ENCODE assay signal across 8 cellular contexts in the genomic region with DNA sequence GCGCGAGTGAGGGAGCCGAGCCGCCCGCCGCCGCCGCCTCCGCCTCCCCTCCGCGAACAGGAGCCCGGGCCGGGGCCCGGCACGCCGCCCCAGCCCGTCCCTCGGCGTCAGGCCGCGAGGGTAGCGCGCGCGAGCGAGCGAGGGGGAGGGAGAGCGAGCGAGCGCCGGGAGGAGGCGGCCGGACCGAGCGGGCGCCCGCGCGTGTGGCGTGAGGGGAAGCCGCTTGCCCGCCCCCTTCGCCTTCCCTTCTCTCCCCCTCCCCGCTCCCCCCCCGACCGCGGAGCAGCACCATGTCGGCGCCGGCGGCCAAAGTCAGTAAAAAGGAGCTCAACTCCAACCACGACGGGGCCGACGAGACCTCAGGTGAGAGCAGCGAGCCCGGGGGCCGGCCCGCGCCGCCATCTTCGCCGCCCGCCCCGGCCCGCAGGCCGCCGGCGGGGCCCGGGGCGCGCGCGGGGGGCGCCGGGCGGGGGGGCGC. TPM values are rescaled to one million over a fixed set of nuclear protein-coding genes. Genes with fewer than 3 reads are reported as not detected.
DNase-seq lines count a peak whose midpoint lies in the region; ATAC-seq and TF ChIP-seq lines count a peak whose summit lies in the region.

No MANE protein-coding gene starts in this region.

- H3K9me2 ChIP-seq in Karpas-422 (replicated peaks; ENCODE audit: insufficient read depth, low read length): no peaks in the 10 kb centered on the region

- H3K9me3 ChIP-seq in BLaER1 (no peaks in the 10 kb centered on the region), Karpas-422 (ENCODE audit: low read length) (no peaks in the 10 kb centered on the region), heart left ventricle (no peaks in the 10 kb centered on the region)

- 0 to 1% (median 0%) methylated on average over 30 to 76 of the region's 78 CpGs; no CpG with 5 or more reads in 1 of the 4 donors for whole genome bisulfite sequencing in heart left ventricle, 4 donors

- no peaks in the 10 kb centered on the region for H3K27me3 Mint-ChIP-seq in activated T-helper 1 cell treated with anti-CD3 and anti-CD28 coated beads, Interleukin-12 subunit alpha, Interleukin-12 subunit beta, Interleukin-2, Interleukin-4 antibody, amounts not matched to agents 30 ng/mL and 10 ng/mL and 1 ng/mL, durations not matched to agents 14 hours and 24 hours and 36 hours (ENCODE audit: insufficient read depth)
- no peaks in the 10 kb centered on the region for H3K27me3 Mint-ChIP-seq in progenitor cell of endocrine pancreas

- peak overlapping the region; percentile 9 for H3K4me3 Mint-ChIP-seq in activated T-helper 1 cell treated with anti-CD3 and anti-CD28 coated beads, Interleukin-12 subunit alpha, Interleukin-12 subunit beta, Interleukin-2, Interleukin-4 antibody, amounts not matched to agents 30 ng/mL and 10 ng/mL and 1 ng/mL, durations not matched to agents 14 hours and 24 hours and 36 hours
- peak overlapping the region; percentile 60 for H3K4me3 Mint-ChIP-seq in progenitor cell of endocrine pancreas (ENCODE audit: low read depth)

- no peaks in the 10 kb centered on the region for H3K9me3 Mint-ChIP-seq in activated T-helper 1 cell treated with anti-CD3 and anti-CD28 coated beads, Interleukin-12 subunit alpha, Interleukin-12 subunit beta, Interleukin-2, Interleukin-4 antibody, amounts not matched to agents 30 ng/mL and 10 ng/mL and 1 ng/mL, durations not matched to agents 14 hours and 24 hours and 36 hours
- H3K9me3 Mint-ChIP-seq in progenitor cell of endocrine pancreas (ENCODE audit: low read depth): no peaks in the 10 kb centered on the region

- peaks cover 65% of the 10 kb centered on the region for H3K4me1 Mint-ChIP-seq in activated T-helper 1 cell treated with anti-CD3 and anti-CD28 coated beads, Interleukin-12 subunit alpha, Interleukin-12 subunit beta, Interleukin-2, Interleukin-4 antibody, amounts not matched to agents 30 ng/mL and 10 ng/mL and 1 ng/mL, durations not matched to agents 14 hours and 24 hours and 36 hours (ENCODE audit: low read depth)
- H3K4me1 Mint-ChIP-seq in progenitor cell of endocrine pancreas (ENCODE audit: low read depth): peaks cover 37% of the 10 kb centered on the region

- no peak overlapping the region for H3K4me2 ChIP-seq in BLaER1
- peak overlapping the region; percentile 49 for H3K4me2 ChIP-seq in Karpas-422 (ENCODE audit: low read depth, low read length, poor library complexity, severe bottlenecking)

- H3K27me3 ChIP-seq in BLaER1 (no peaks in the 10 kb centered on the region), Karpas-422 (ENCODE audit: low read length) (no peaks in the 10 kb centered on the region), heart left ventricle (no peaks in the 10 kb centered on the region)

- H3K27ac ChIP-seq in BLaER1 (peak overlapping the region; percentile 99), Karpas-422 (ENCODE audit: low read length) (peak overlapping the region; percentile 64), heart left ventricle (peak overlapping the region; percentile 89 to 99 (median 96))

- H3K4me1 ChIP-seq in BLaER1 (peaks cover 74% of the 10 kb centered on the region), Karpas-422 (ENCODE audit: low read length) (peaks cover 55% of the 10 kb centered on the region), heart left ventricle (peaks cover 5 to 51% (median 27%) of the 10 kb centered on the region in 12 donors)

- CTCF ChIA-PET in GM10248 (lab: Yijun Ruan, JAX): interaction anchor here (0.7 kb wide), 1 partner anchor 13 kb away, joined by 4 read pairs; the partner anchor contains the start of gene PKN3

- intact Hi-C loops in activated T-helper 1 cell treated with anti-CD3 and anti-CD28 coated beads, Interleukin-12 subunit alpha, Interleukin-12 subunit beta, Interleukin-2, Interleukin-4 antibody, amounts not matched to agents 30 ng/mL and 10 ng/mL and 1 ng/mL, durations not matched to agents 14 hours and 24 hours and 36 hours (cut with micrococcal nuclease): loop anchor here (1.0 to 5.0 kb wide), 4 partner anchors 33 to 393 kb away; partner anchors contain the start of genes DOLPP1, DYNC2I2, ENDOG and SH3GLB2
- intact Hi-C loops in heart left ventricle (cut with DNase I): loop anchor here in 5 of 10 donors (2.0 to 10.0 kb wide), 3 partner anchors 33 to 55 kb away; partner anchors contain the start of gene DYNC2I2 (in 2 of the 5)

- no peak for DNase-seq in Karpas-422
- DNase-seq in activated T-helper 1 cell treated with anti-CD3 and anti-CD28 coated beads, Interleukin-12 subunit alpha, Interleukin-12 subunit beta, Interleukin-2, Interleukin-4 antibody, amounts not matched to agents 30 ng/mL and 10 ng/mL and 1 ng/mL, durations not matched to agents 14 hours and 24 hours and 36 hours (ENCODE audit: low spot score): no peak
- peak; percentile 66 to 83 (median 70) for DNase-seq in heart left ventricle
- no peak for DNase-seq in progenitor cell of endocrine pancreas (ENCODE audit: low spot score, unreplicated experiment)
- no peak for DNase-seq in glomerular visceral epithelial cell (ENCODE audit: extremely low spot score)
- DNase-seq in GM10248 (ENCODE audit: extremely low spot score): no peak

- H3K36me3 ChIP-seq in BLaER1 (peaks cover 34% of the 10 kb centered on the region), Karpas-422 (ENCODE audit: insufficient read depth, low read length) (peaks cover 47% of the 10 kb centered on the region), heart left ventricle (peaks cover 2 to 39% (median 33%) of the 10 kb centered on the region in 9 donors)

- ATAC-seq in GM21423 (IDR thresholded peaks at IDR 0.05; ENCODE audit: unreplicated experiment): peak; percentile 1
- ATAC-seq in heart left ventricle: peak in 3 of 4 donors; percentile 2 to 47 (median 32)

- H3K4me3 ChIP-seq in BLaER1 (peak overlapping the region; percentile 89), Karpas-422 (ENCODE audit: low read length) (peak overlapping the region; percentile 70), heart left ventricle (peak overlapping the region; percentile 68 to 96 (median 76))

- POLR2A ChIA-PET in GM10248 (lab: Yijun Ruan, JAX): interaction anchor here (0.5 to 0.6 kb wide), 2 partner anchors 130 to 185 kb away, joined by 3 to 9 read pairs; no protein-coding TSS in a partner anchor

- TF ChIP-seq POLR2A in heart left ventricle (IDR thresholded peaks at IDR 0.05): no peak

- H3K36me3 Mint-ChIP-seq in activated T-helper 1 cell treated with anti-CD3 and anti-CD28 coated beads, Interleukin-12 subunit alpha, Interleukin-12 subunit beta, Interleukin-2, Interleukin-4 antibody, amounts not matched to agents 30 ng/mL and 10 ng/mL and 1 ng/mL, durations not matched to agents 14 hours and 24 hours and 36 hours (ENCODE audit: low read depth): peaks cover 33% of the 10 kb centered on the region
- H3K36me3 Mint-ChIP-seq in progenitor cell of endocrine pancreas (ENCODE audit: insufficient read depth): peaks cover 22% of the 10 kb centered on the region

- H4K20me1 ChIP-seq in BLaER1 (peaks cover 45% of the 10 kb centered on the region), Karpas-422 (ENCODE audit: insufficient read depth, low read depth, low read length) (peaks cover 41% of the 10 kb centered on the region)

- H3K9ac ChIP-seq in BLaER1: peak overlapping the region; percentile 97
- peak overlapping the region; percentile 85 for H3K9ac ChIP-seq in Karpas-422 (ENCODE audit: low read length)

- TF ChIP-seq CTCF in heart left ventricle (IDR thresholded peaks at IDR 0.05) (no peak), progenitor cell of endocrine pancreas (IDR thresholded peaks at IDR 0.05; ENCODE audit: unreplicated experiment) (no peak), GM10248 (IDR thresholded peaks at IDR 0.05; ENCODE audit: control extremely low read depth, extremely low read depth, low read depth, missing control alignments) (no peak)

- H3K79me2 ChIP-seq in Karpas-422 (ENCODE audit: low read length): peaks cover 67% of the 10 kb centered on the region

- H3K27ac Mint-ChIP-seq in activated T-helper 1 cell treated with anti-CD3 and anti-CD28 coated beads, Interleukin-12 subunit alpha, Interleukin-12 subunit beta, Interleukin-2, Interleukin-4 antibody, amounts not matched to agents 30 ng/mL and 10 ng/mL and 1 ng/mL, durations not matched to agents 14 hours and 24 hours and 36 hours: peak overlapping the region; percentile 30
- H3K27ac Mint-ChIP-seq in progenitor cell of endocrine pancreas: no peak overlapping the region

- no peak overlapping the region for H2AFZ ChIP-seq in Karpas-422 (ENCODE audit: low read length)

RNA-seq across cellular contexts. Expression of gene SET, which starts 0.3 kb away (rescaled TPM):
- 378 and 638 TPM in 2 replicates for total RNA-seq in Karpas-422 (2014; rRNA removed; shearing (Covaris generic); ENCODE audit: low replicate concordance)
- total RNA-seq in activated T-helper 1 cell treated with anti-CD3 and anti-CD28 coated beads, Interleukin-12 subunit alpha, Interleukin-12 subunit beta, Interleukin-2, Interleukin-4 antibody, amounts not matched to agents 30 ng/mL and 10 ng/mL and 1 ng/mL, durations not matched to agents 14 hours and 24 hours and 36 hours: 775 and 795 TPM in 2 replicates
- total RNA-seq in heart left ventricle: 100 to 1,000 TPM in 8 of 9 donors, 10 to 100 TPM in 1; 96.8 to 240 (median 211) TPM
- 100 to 1,000 TPM in 1 of 2 donors, 10 to 100 TPM in 1; 67.6 to 199 TPM for polyA plus RNA-seq in heart left ventricle
- 563 and 571 TPM in 2 replicates for total RNA-seq in progenitor cell of endocrine pancreas

RNA-seq across cellular contexts. Expression of gene PKN3, which starts 13.0 kb away (rescaled TPM):
- total RNA-seq in Karpas-422 (2014; rRNA removed; shearing (Covaris generic); ENCODE audit: low replicate concordance): 0.04 TPM in 1 of 2 replicates, not detected in the other
- total RNA-seq in activated T-helper 1 cell treated with anti-CD3 and anti-CD28 coated beads, Interleukin-12 subunit alpha, Interleukin-12 subunit beta, Interleukin-2, Interleukin-4 antibody, amounts not matched to agents 30 ng/mL and 10 ng/mL and 1 ng/mL, durations not matched to agents 14 hours and 24 hours and 36 hours: 17.7 and 19.3 TPM in 2 replicates
- total RNA-seq in heart left ventricle (10 to 100 TPM in 1 of 9 donors, 1 to 10 TPM in 8; 3.7 to 16.1 (median 5.9) TPM), progenitor cell of endocrine pancreas (20.0 and 20.2 TPM in 2 replicates)
- polyA plus RNA-seq in heart left ventricle: 10 to 100 TPM in 1 of 2 donors, 1 to 10 TPM in 1; 7.3 to 10.5 TPM

RNA-seq across cellular contexts. Expression of gene DYNC2I2, which starts 32.7 kb away (rescaled TPM):
- total RNA-seq in Karpas-422 (2014; rRNA removed; shearing (Covaris generic); ENCODE audit: low replicate concordance): 38.9 and 73.2 TPM in 2 replicates
- 41.5 and 43.9 TPM in 2 replicates for total RNA-seq in activated T-helper 1 cell treated with anti-CD3 and anti-CD28 coated beads, Interleukin-12 subunit alpha, Interleukin-12 subunit beta, Interleukin-2, Interleukin-4 antibody, amounts not matched to agents 30 ng/mL and 10 ng/mL and 1 ng/mL, durations not matched to agents 14 hours and 24 hours and 36 hours
- total RNA-seq in heart left ventricle (10 to 100 TPM; 20.5 to 50.2 (median 27.0) TPM), progenitor cell of endocrine pancreas (83.4 and 85.4 TPM in 2 replicates)
- 10 to 100 TPM; 56.6 to 65.7 TPM for polyA plus RNA-seq in heart left ventricle

RNA-seq across cellular contexts. Expression of gene ZDHHC12, which starts 34.6 kb away (rescaled TPM):
- 29.3 and 47.6 TPM in 2 replicates for total RNA-seq in Karpas-422 (2014; rRNA removed; shearing (Covaris generic); ENCODE audit: low replicate concordance)
- total RNA-seq in activated T-helper 1 cell treated with anti-CD3 and anti-CD28 coated beads, Interleukin-12 subunit alpha, Interleukin-12 subunit beta, Interleukin-2, Interleukin-4 antibody, amounts not matched to agents 30 ng/mL and 10 ng/mL and 1 ng/mL, durations not matched to agents 14 hours and 24 hours and 36 hours: 51.7 and 54.4 TPM in 2 replicates
- total RNA-seq in heart left ventricle: 10 to 100 TPM in 5 of 9 donors, 1 to 10 TPM in 4; 5.1 to 26.0 (median 10.5) TPM
- 10 to 100 TPM; 10.9 to 29.8 TPM for polyA plus RNA-seq in heart left ventricle
- total RNA-seq in progenitor cell of endocrine pancreas: 33.7 TPM in 2 replicates

Comparison
In these comparisons a context has a peak if more than half of its experiments do, and no peak if none do; other contexts are left out.
1. DNase-seq: peak in heart left ventricle (5 of 5); none in Karpas-422 (single experiment), activated T-helper 1 cell treated with anti-CD3 and anti-CD28 coated beads, Interleukin-12 subunit alpha, Interleukin-12 subunit beta, Interleukin-2, Interleukin-4 antibody, amounts not matched to agents 30 ng/mL and 10 ng/mL and 1 ng/mL, durations not matched to agents 14 hours and 24 hours and 36 hours (single experiment), progenitor cell of endocrine pancreas (single experiment), glomerular visceral epithelial cell (single experiment) and GM10248 (single experiment).
2. Peak in every context shown above with its lines, with median percentiles within 50 percentile points of each other: H3K27ac ChIP-seq and H3K4me3 ChIP-seq.